ENCODE assay signal across 22 cellular contexts in the genomic region with DNA sequence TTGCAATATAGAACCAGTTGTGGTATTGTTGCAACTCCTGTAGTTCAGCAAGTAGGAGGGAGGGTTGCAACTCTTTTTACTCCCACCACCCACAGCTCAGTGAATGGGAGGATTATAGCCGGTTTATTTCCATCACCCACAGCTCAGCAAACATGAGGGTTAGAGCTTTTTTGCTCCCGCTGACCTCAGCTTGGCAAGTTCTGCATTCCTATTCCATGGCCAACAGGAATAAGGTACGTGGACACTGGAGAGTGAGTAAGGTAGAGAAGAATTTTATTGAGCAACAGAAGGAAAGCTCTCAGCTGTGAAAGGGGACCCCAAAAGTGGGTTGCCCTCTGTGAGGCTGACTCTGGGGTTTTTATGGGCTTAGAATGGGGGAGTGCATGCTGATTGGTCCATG.
"Had no signal": no experiment of that assay in that cellular context is flagged by ENCODE, and none has a peak within 500 bp of the region (broad histone marks: within the 10 kb centered on the region; RNA-seq: fewer than 3 reads in every experiment).

No MANE protein-coding gene starts in this region.

- H3K9me3 ChIP-seq: right atrium auricular region, tibial artery, uterus had no signal

- DNase-seq: activated CD4-positive, alpha-beta T cell treated with anti-CD3 and anti-CD28 coated beads for 1 hour; activated CD8-positive, alpha-beta memory T cell treated with anti-CD3 and anti-CD28 coated beads for 24 hours; activated CD8-positive, alpha-beta memory T cell treated with anti-CD3 and anti-CD28 coated beads, Interleukin-2, amount 50 U/mL, for 48 hours; activated effector memory CD4-positive, alpha-beta T cell treated with Interleukin-2 at 50 U/mL for 16 hours; activated naive CD4-positive, alpha-beta T cell treated with anti-CD3 and anti-CD28 coated beads, Interleukin-2, amount 50 U/mL, for 16 hours; activated T-cell treated with anti-CD3 and anti-CD28 coated beads, Interleukin-2, amount 50 U/mL, for 48 hours; effector memory CD8-positive, alpha-beta T cell; foreskin fibroblast; glutamatergic neuron; hippocampal formation; midbrain; nephron progenitor cell; stimulated activated CD4-positive, alpha-beta T cell treated with anti-CD3 and anti-CD28 coated beads, Interleukin-2, amount 100 ng/mL, for 24 hours; stimulated activated naive CD8-positive, alpha-beta T cell treated with anti-CD3 and anti-CD28 coated beads, Interleukin-15, Interleukin-2, amounts not matched to agents 100 U/mL and 50 U/mL, for 24 hours; substantia nigra; tibial artery; uterus had no signal

- H3K27me3 Mint-ChIP-seq: effector memory CD8-positive, alpha-beta T cell; progenitor cell of endocrine pancreas had no signal

- H3K4me3 Mint-ChIP-seq: effector memory CD8-positive, alpha-beta T cell; nephron progenitor cell; T-helper 1 cell treated with Interleukin-12 subunit alpha and Interleukin-12 subunit beta and Interleukin-4 antibody, amounts not matched to agents 30 μg/mL and 1 μg/mL, for 36 hours had no signal

- H3K4me1 ChIP-seq: right atrium auricular region, uterus had no signal

- H3K27ac ChIP-seq: right atrium auricular region, tibial artery, uterus, VCaP had no signal

- H3K27me3 ChIP-seq: right atrium auricular region, tibial artery, uterus had no signal

- H3K36me3 ChIP-seq: right atrium auricular region, tibial artery, uterus had no signal

- H3K9me3 Mint-ChIP-seq: effector memory CD8-positive, alpha-beta T cell; nephron progenitor cell; T-helper 1 cell treated with Interleukin-12 subunit alpha and Interleukin-12 subunit beta and Interleukin-4 antibody, amounts not matched to agents 30 μg/mL and 1 μg/mL, for 36 hours had no signal

- H3K27ac Mint-ChIP-seq: effector memory CD8-positive, alpha-beta T cell; nephron progenitor cell; progenitor cell of endocrine pancreas; T-helper 1 cell treated with Interleukin-12 subunit alpha and Interleukin-12 subunit beta and Interleukin-4 antibody, amounts not matched to agents 30 μg/mL and 1 μg/mL, for 36 hours had no signal

- ATAC-seq: effector memory CD8-positive, alpha-beta T cell; left lobe of liver; stimulated activated naive CD8-positive, alpha-beta T cell treated with anti-CD3 and anti-CD28 coated beads, Interleukin-15, Interleukin-2, amounts not matched to agents 100 U/mL and 50 U/mL, for 24 hours had no signal

- H3K4me3 ChIP-seq: right atrium auricular region, tibial artery, uterus had no signal
